ENCODE assay signal across 9 cellular contexts in the genomic region with DNA sequence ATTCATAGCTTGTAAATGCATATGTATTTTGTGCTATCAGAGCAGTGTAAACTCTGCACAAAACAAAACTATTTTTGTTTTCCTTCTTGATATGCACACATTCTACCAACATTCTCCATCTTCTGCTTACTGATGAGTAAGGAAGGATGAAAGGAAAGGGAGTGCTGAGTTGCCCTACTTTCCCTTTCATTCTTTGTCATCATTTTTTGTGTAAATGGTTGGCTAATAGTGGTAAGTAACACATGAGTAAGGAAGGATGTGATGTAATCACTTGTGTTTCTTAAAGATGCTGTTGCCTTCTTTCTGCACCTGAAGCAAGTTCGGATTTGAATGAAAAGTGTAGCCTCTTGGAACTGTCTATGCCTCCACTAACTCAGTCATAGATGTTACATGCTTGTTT. TPM values are rescaled to one million over a fixed set of nuclear protein-coding genes. Genes with fewer than 3 reads are reported as not detected.
A peak's percentile ranks its signal among the peaks of the same experiment; 100 is the strongest.
DNase-seq lines count a peak whose midpoint lies in the region; FAIRE-seq and TF ChIP-seq lines count a peak whose summit lies in the region.
"Had no signal": no experiment of that assay in that cellular context is flagged by ENCODE, and none has a peak within 500 bp of the region (broad histone marks: within the 10 kb centered on the region; RNA-seq: fewer than 3 reads in every experiment).

No MANE protein-coding gene starts in this region.

- H3K79me1 ChIP-seq in neuronal stem cell (ENCODE audit: low read depth, low read length), result peaks cover 5% of the 10 kb centered on the region

- H3K4ac ChIP-seq in neuronal stem cell (ENCODE audit: low read length), result no peak overlapping the region

- no peak for TF ChIP-seq CTCF in GM06990 (IDR thresholded peaks at IDR 0.05; ENCODE audit: insufficient read depth, low read length, poor library complexity, severe bottlenecking)
- no peak for TF ChIP-seq CTCF in HFFc6 (IDR thresholded peaks at IDR 0.05)

- H3K4me1 Mint-ChIP-seq in HFFc6 (ENCODE audit: low read depth) (peaks cover 38% of the 10 kb centered on the region), immature natural killer cell (peaks cover 31 to 33% of the 10 kb centered on the region in 2 donors)

- H4K8ac ChIP-seq in neuronal stem cell (ENCODE audit: low read depth, low read length), result no peak overlapping the region

- H3K9me3 Mint-ChIP-seq in HFFc6, result no peaks in the 10 kb centered on the region
- no peaks in the 10 kb centered on the region for H3K9me3 Mint-ChIP-seq in immature natural killer cell
- H3K9me3 Mint-ChIP-seq: dendritic cell treated with granulocyte-macrophage colony-stimulating factor and Interleukin-4, amounts not matched to agents 40 ng/mL and 50 ng/mL, for 4 days had no signal

- H2BK12ac ChIP-seq in neuronal stem cell (ENCODE audit: low read length), result no peak overlapping the region

- no peak for FAIRE-seq in RCC 7860 (lab: Jason Lieb, UNC)

- H3K14ac ChIP-seq in neuronal stem cell (ENCODE audit: low read length), result no peak overlapping the region

- no peak overlapping the region for H2BK5ac ChIP-seq in neuronal stem cell (ENCODE audit: low read length)

- no peak overlapping the region for H2BK15ac ChIP-seq in neuronal stem cell (ENCODE audit: low read length)

- no peak overlapping the region for H3K4me3 ChIP-seq in GM06990 (replicated peaks; ENCODE audit: low read depth, low read length)
- H3K4me3 ChIP-seq in neuronal stem cell (ENCODE audit: low read length in 2 of 2), result no peak overlapping the region

- H2BK120ac ChIP-seq in neuronal stem cell (ENCODE audit: low read depth, low read length), result no peak overlapping the region

- H3K4me2 ChIP-seq in neuronal stem cell (ENCODE audit: insufficient read depth, low read length, poor library complexity, severe bottlenecking), result no peak overlapping the region

- peaks cover 6% of the 10 kb centered on the region; the same call in 1 of the 2 replicates for H3K27me3 Mint-ChIP-seq in HFFc6 (ENCODE audit: insufficient read depth)
- H3K27me3 Mint-ChIP-seq in immature natural killer cell (ENCODE audit: low read depth in 3 of 3), result peaks cover 9 to 13% (median 9%) of the 10 kb centered on the region in 3 donors
- H3K27me3 Mint-ChIP-seq: dendritic cell treated with granulocyte-macrophage colony-stimulating factor and Interleukin-4, amounts not matched to agents 40 ng/mL and 50 ng/mL, for 4 days had no signal

- DNase-seq in GM06990 (ENCODE audit: extremely low read depth, insufficient read length) (peak; percentile 81), HFFc6 (peak; percentile 65), RCC 7860 (ENCODE audit: low spot score) (peak; percentile 33), immature natural killer cell (peak; percentile 51 to 53 (median 53)), neuronal stem cell (ENCODE audit: low spot score) (no peak), NCI-H2029 (lab: John Stamatoyannopoulos, UW) (no peak), SW 1271 (lab: John Stamatoyannopoulos, UW) (no peak), NCI-H1092 (lab: John Stamatoyannopoulos, UW) (no peak)

- H3K4me1 ChIP-seq in neuronal stem cell (ENCODE audit: control insufficient read depth in 2 of 2, insufficient read depth in 1 of 2, low read depth in 1 of 2, low read length in 2 of 2), result peaks cover 0 to 6% of the 10 kb centered on the region in 2 donors

- H3K27me3 ChIP-seq in GM06990 (replicated peaks; ENCODE audit: control insufficient read depth, insufficient read depth, low read length), result no peaks in the 10 kb centered on the region
- H3K27me3 ChIP-seq in neuronal stem cell (ENCODE audit: control insufficient read depth in 3 of 3, insufficient read depth in 3 of 3, low read depth in 1 of 3, low read length in 3 of 3), result no peaks in the 10 kb centered on the region

- no peak overlapping the region for H3K18ac ChIP-seq in neuronal stem cell (ENCODE audit: low read length)

- no peak overlapping the region for H3K23ac ChIP-seq in neuronal stem cell (ENCODE audit: low read depth, low read length, poor library complexity)

- H3K27ac ChIP-seq in neuronal stem cell (replicated peaks; ENCODE audit: low read length), result no peak overlapping the region

- no CpG with 5 or more reads among the region's 1 CpG for WGBS in neuronal stem cell (ENCODE audit: extremely low coverage in 2 of 2, insufficient read length in 2 of 2, insufficient replicate concordance in 1 of 2), 2 donors

- no peak overlapping the region for H2AFZ ChIP-seq in neuronal stem cell (ENCODE audit: low read length)

- H3K9me3 ChIP-seq in neuronal stem cell (replicated peaks in 1 of 2; ENCODE audit: control insufficient read depth in 2 of 2, insufficient read depth in 1 of 2, low read depth in 1 of 2, low read length in 2 of 2), result peaks cover 0 to 21% of the 10 kb centered on the region in 2 donors

- no peak overlapping the region for H4K91ac ChIP-seq in neuronal stem cell (ENCODE audit: low read depth, low read length, poor library complexity)

- H3K36me3 Mint-ChIP-seq in HFFc6 (ENCODE audit: low read depth) (peaks cover 17% of the 10 kb centered on the region), immature natural killer cell (no peaks in the 10 kb centered on the region)

- H3K4me3 Mint-ChIP-seq in HFFc6 (no peak overlapping the region), immature natural killer cell (peak overlapping the region in 2 of 5 donors; percentile 15 to 18)
- H3K4me3 Mint-ChIP-seq: dendritic cell treated with granulocyte-macrophage colony-stimulating factor and Interleukin-4, amounts not matched to agents 40 ng/mL and 50 ng/mL, for 4 days had no signal

- no peak overlapping the region for H2AK5ac ChIP-seq in neuronal stem cell (ENCODE audit: low read depth, low read length)

- peak overlapping the region; percentile 11; the same call in 1 of the 2 replicates for H3K27ac Mint-ChIP-seq in HFFc6
- H3K27ac Mint-ChIP-seq in immature natural killer cell, result peak overlapping the region; percentile 51 to 87 (median 76)
- H3K27ac Mint-ChIP-seq: dendritic cell treated with granulocyte-macrophage colony-stimulating factor and Interleukin-4, amounts not matched to agents 40 ng/mL and 50 ng/mL, for 4 days had no signal

- H3K36me3 ChIP-seq in GM06990 (ENCODE audit: control insufficient read depth, insufficient read depth, low read length) (no peaks in the 10 kb centered on the region), neuronal stem cell (replicated peaks in 1 of 2; ENCODE audit: control insufficient read depth in 2 of 2, insufficient read depth in 2 of 2, low read length in 2 of 2) (peaks cover 0 to 38% of the 10 kb centered on the region in 2 donors)

- no peak overlapping the region for H3K9ac ChIP-seq in neuronal stem cell (ENCODE audit: low read depth, low read length, poor library complexity)

RNA-seq across cellular contexts. Expression of a gene that starts 4.6 kb away (rescaled TPM):
- 10 to 100 TPM; 22.4 to 36.3 (median 31.2) TPM for total RNA-seq in HFFc6 (2021; fragmentation: NEBNext Ultra II Directional; extraction: Animal tissue kit (Norgen Biotek cat#: 25700))
- 10 to 100 TPM in 1 of 3 donors, 1 to 10 TPM in 1, under 1 TPM in 1; 0.75 to 18.3 (median 9.0) TPM for polyA plus RNA-seq in immature natural killer cell
- 4.6 TPM for polyA plus RNA-seq in neuronal stem cell (2013, experiment 1 of 2)
- 4.7 TPM for polyA plus RNA-seq in neuronal stem cell (2013, experiment 2 of 2)

Comparison
In these comparisons a context has a peak if more than half of its experiments do, and no peak if none do; other contexts are left out.
1. DNase-seq: peak in GM06990 (single experiment), HFFc6 (single experiment), RCC 7860 (single experiment) and immature natural killer cell (3 of 3); none in neuronal stem cell (single experiment), NCI-H2029 (single experiment), SW 1271 (0 of 2) and NCI-H1092 (single experiment).